Comparison of ENCODE assay signal across 22 cellular contexts in genomic region chr6:169971171-169971861, GRCh38.
A peak's percentile ranks its signal among the peaks of the same experiment; 100 is the strongest.
DNase-seq lines count a peak whose midpoint lies in the region; ATAC-seq and TF ChIP-seq lines count a peak whose summit lies in the region.
"Had no signal": no experiment of that assay in that cellular context is flagged by ENCODE, and none has a peak within 500 bp of the region (broad histone marks: within the 10 kb centered on the region; RNA-seq: fewer than 3 reads in every experiment).

No MANE protein-coding gene starts in this region.

- no peak overlapping the region for H2BK15ac ChIP-seq in IMR-90 (ENCODE audit: low read depth, low read length)

- H4K91ac ChIP-seq in IMR-90 (ENCODE audit: insufficient read depth, low read depth, low read length), result no peak overlapping the region

- H2AK9ac ChIP-seq in IMR-90 (replicated peaks; ENCODE audit: low read depth, low read length, poor library complexity), result peak overlapping the region; percentile 16

- H4K20me1 ChIP-seq in IMR-90 (ENCODE audit: insufficient read depth, low read length), result no peaks in the 10 kb centered on the region

- intact Hi-C loops in IMR-90 (cut with micrococcal nuclease) (no loop called here), posterior vena cava (cut with DNase I) (no loop called here)

- DNase-seq in activated CD4-positive, CD25-positive, alpha-beta regulatory T cell treated with anti-CD3 and anti-CD28 coated beads, Interleukin-2, amount 50 U/mL, for 72 hours, result peak; percentile 27
- DNase-seq in IMR-90, result no peak
- DNase-seq in right atrium auricular region (ENCODE audit: low spot score), result peak; percentile 52
- DNase-seq in posterior vena cava (ENCODE audit: low spot score), result peak; percentile 80
- DNase-seq in NCI-H2227 (lab: John Stamatoyannopoulos, UW; ENCODE audit: unreplicated experiment), result no peak
- DNase-seq in NCI-H226, result no peak
- DNase-seq: activated CD4-positive, alpha-beta T cell treated with anti-CD3 and anti-CD28 coated beads for 4 hours; activated naive CD4-positive, alpha-beta T cell treated with anti-CD3 and anti-CD28 coated beads, Interleukin-2, amount 10 ng/mL, durations not matched to agents 7 days and 5 days; caudate nucleus; foreskin melanocyte; hypothalamus; NCI-H1092; NCI-H2029 treated with DMSO at 0.1 percent for 48 hours; NCI-H510A; stimulated activated CD4-positive, alpha-beta T cell treated with anti-CD3 and anti-CD28 coated beads, Interleukin-4, amount 100 ng/mL, for 1 hour; SW 1271 had no signal

- TF ChIP-seq CTCF in IMR-90 (conservative IDR thresholded peaks at IDR 0.05; ENCODE audit: low read depth, low read length), result no peak
- no peak for TF ChIP-seq CTCF in right atrium auricular region (IDR thresholded peaks at IDR 0.05)

- H2BK120ac ChIP-seq in IMR-90 (ENCODE audit: low read depth, low read length), result no peak overlapping the region

- no peaks in the 10 kb centered on the region for H3K36me3 ChIP-seq in IMR-90 (ENCODE audit: control insufficient read depth, insufficient read depth, low read length)
- H3K36me3 ChIP-seq in right atrium auricular region, result no peaks in the 10 kb centered on the region
- H3K36me3 ChIP-seq: HAP-1 had no signal

- whole genome bisulfite sequencing in IMR-90 (ENCODE audit: extremely low coverage in 2 of 2, insufficient read length in 1 of 2), 2 experiments, result 84% methylated on average over 25 of the region's 33 CpGs; no CpG with 5 or more reads in 1 of the 2 experiments

- H3K4me3 ChIP-seq in IMR-90 (ENCODE audit: insufficient read depth, low read depth, low read length), result no peak overlapping the region
- no peak overlapping the region for H3K4me3 ChIP-seq in right atrium auricular region
- H3K4me3 ChIP-seq: HAP-1, smooth muscle cell had no signal

- no peaks in the 10 kb centered on the region for H3K4me1 ChIP-seq in IMR-90 (ENCODE audit: control insufficient read depth, insufficient read depth, low read length)
- peaks cover 0 to 4% of the 10 kb centered on the region in 2 donors for H3K4me1 ChIP-seq in right atrium auricular region
- H3K4me1 ChIP-seq: HAP-1 had no signal

- no peak overlapping the region for H3K4ac ChIP-seq in IMR-90 (ENCODE audit: low read depth, low read length)

- no peak overlapping the region for H3K56ac ChIP-seq in IMR-90 (ENCODE audit: extremely low read depth, insufficient read depth, low read length)

- CTCF ChIA-PET in IMR-90 (lab: Yijun Ruan, JAX), result no interaction called here

- TF ChIP-seq POLR2A in IMR-90 (IDR thresholded peaks at IDR 0.05; ENCODE audit: low read depth, low read length), result no peak

- dilution Hi-C loops in IMR-90 (cut with HindIII; ENCODE audit: low sequenced_read_pairs, unreplicated experiment), result no loop called here

- no peaks in the 10 kb centered on the region for H3K9me1 ChIP-seq in IMR-90 (ENCODE audit: insufficient read depth, low read length)

- H2AK5ac ChIP-seq in IMR-90 (ENCODE audit: low read depth, low read length), result no peak overlapping the region

- no peak for TF ChIP-seq RAD21 in IMR-90 (IDR thresholded peaks at IDR 0.05; ENCODE audit: low read length)

- H4K5ac ChIP-seq in IMR-90 (ENCODE audit: low read depth, low read length), result no peak overlapping the region

- no peak for ATAC-seq in activated CD4-positive, CD25-positive, alpha-beta regulatory T cell treated with anti-CD3 and anti-CD28 coated beads, Interleukin-2, amount 50 U/mL, for 24 hours
- ATAC-seq in IMR-90 (ENCODE audit: low read depth) (no peak), HG03139 (IDR thresholded peaks at IDR 0.05; ENCODE audit: unreplicated experiment) (no peak)
- ATAC-seq: naive thymus-derived CD8-positive, alpha-beta T cell had no signal

- in situ Hi-C loops in IMR-90 (cut with MboI; ENCODE audit: low sequenced_read_pairs), result no loop called here

- H3K23ac ChIP-seq in IMR-90 (ENCODE audit: low read depth, low read length), result no peak overlapping the region

- H2BK20ac ChIP-seq in IMR-90 (ENCODE audit: low read depth, low read length), result no peak overlapping the region

- peaks cover 43% of the 10 kb centered on the region for H3K9me3 ChIP-seq in IMR-90 (ENCODE audit: control insufficient read depth, insufficient read depth, low read length)
- H3K9me3 ChIP-seq in right atrium auricular region, result no peaks in the 10 kb centered on the region
- H3K9me3 ChIP-seq: HAP-1 had no signal

- no peak overlapping the region for H3K4me2 ChIP-seq in IMR-90 (ENCODE audit: low read depth, low read length)
- H3K4me2 ChIP-seq: smooth muscle cell had no signal

- H3K27me3 ChIP-seq in IMR-90 (ENCODE audit: control insufficient read depth, insufficient read depth, low read length) (no peaks in the 10 kb centered on the region), right atrium auricular region (no peaks in the 10 kb centered on the region)

- H3K14ac ChIP-seq in IMR-90 (replicated peaks; ENCODE audit: low read depth, low read length), result no peak overlapping the region

- H4K8ac ChIP-seq in IMR-90 (ENCODE audit: low read depth in 2 of 2, low read length in 2 of 2), result no peak overlapping the region

- no peak overlapping the region for H3K27ac ChIP-seq in IMR-90 (ENCODE audit: insufficient read depth, low read length)
- no peak overlapping the region for H3K27ac ChIP-seq in right atrium auricular region
- H3K27ac ChIP-seq: RWPE1 had no signal

- no peak overlapping the region for H2BK5ac ChIP-seq in IMR-90 (ENCODE audit: low read depth, low read length, poor library complexity, severe bottlenecking)

- H2AFZ ChIP-seq in IMR-90 (replicated peaks; ENCODE audit: low read length, poor library complexity), result no peak overlapping the region

- H3K9ac ChIP-seq in IMR-90 (ENCODE audit: low read depth, low read length), result no peak overlapping the region

- BruUV-seq in IMR-90 (replicated peaks; lab: Mats Ljungman, UMichigan), result no TSS peak

- POLR2A ChIA-PET in IMR-90 (lab: Charles Lee; ENCODE audit: unreplicated experiment), result no interaction called here

- H3K18ac ChIP-seq in IMR-90 (ENCODE audit: low read depth, low read length), result no peak overlapping the region

- no peaks in the 10 kb centered on the region for H3K79me1 ChIP-seq in IMR-90 (ENCODE audit: low read depth in 1 of 2, low read length in 2 of 2)

TF ChIP-seq in IMR-90, 13 proteins besides CTCF, POLR2A, EP300 and RAD21:
- TF ChIP-seq SMC3 (IDR thresholded peaks at IDR 0.05; ENCODE audit: low read depth, low read length) (no peak), ELK1 (IDR thresholded peaks at IDR 0.05; ENCODE audit: borderline replicate concordance, low read depth, low read length) (no peak), RCOR1 (IDR thresholded peaks at IDR 0.05; ENCODE audit: insufficient replicate concordance, low read length) (no peak), RFX5 (IDR thresholded peaks at IDR 0.05; ENCODE audit: low read depth, low read length) (no peak), NFE2L2 (IDR thresholded peaks at IDR 0.05; ENCODE audit: low read depth, low read length) (no peak), CEBPB (IDR thresholded peaks at IDR 0.05; ENCODE audit: low read depth, low read length) (no peak), MAZ (IDR thresholded peaks at IDR 0.05; ENCODE audit: borderline replicate concordance, low read depth, low read length) (no peak), BHLHE40 (IDR thresholded peaks at IDR 0.05; ENCODE audit: low read depth, low read length) (no peak), MXI1 (IDR thresholded peaks at IDR 0.05; ENCODE audit: borderline replicate concordance, low read depth, low read length) (no peak), CHD1 (IDR thresholded peaks at IDR 0.05; ENCODE audit: low read depth, low read length) (no peak), FOS (IDR thresholded peaks at IDR 0.05; ENCODE audit: low read depth, low read length) (no peak), MAFK (IDR thresholded peaks at IDR 0.05; ENCODE audit: low read depth, low read length) (no peak)
- TF ChIP-seq, protein P1, sequence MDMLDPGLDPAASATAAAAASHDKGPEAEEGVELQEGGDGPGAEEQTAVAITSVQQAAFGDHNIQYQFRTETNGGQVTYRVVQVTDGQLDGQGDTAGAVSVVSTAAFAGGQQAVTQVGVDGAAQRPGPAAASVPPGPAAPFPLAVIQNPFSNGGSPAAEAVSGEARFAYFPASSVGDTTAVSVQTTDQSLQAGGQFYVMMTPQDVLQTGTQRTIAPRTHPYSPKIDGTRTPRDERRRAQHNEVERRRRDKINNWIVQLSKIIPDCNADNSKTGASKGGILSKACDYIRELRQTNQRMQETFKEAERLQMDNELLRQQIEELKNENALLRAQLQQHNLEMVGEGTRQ (IDR thresholded peaks at IDR 0.05; ENCODE audit: low read depth, low read length), result no peak

Comparison
In these comparisons a context has a peak if more than half of its experiments do, and no peak if none do; other contexts are left out.
1. DNase-seq: peak in activated CD4-positive, CD25-positive, alpha-beta regulatory T cell treated with anti-CD3 and anti-CD28 coated beads, Interleukin-2, amount 50 U/mL, for 72 hours (single experiment), right atrium auricular region (single experiment) and posterior vena cava (single experiment); none in IMR-90 (single experiment), NCI-H2227 (single experiment) and NCI-H226 (single experiment).